Comparison of ENCODE assay signal across 8 cellular contexts in the genomic region with DNA sequence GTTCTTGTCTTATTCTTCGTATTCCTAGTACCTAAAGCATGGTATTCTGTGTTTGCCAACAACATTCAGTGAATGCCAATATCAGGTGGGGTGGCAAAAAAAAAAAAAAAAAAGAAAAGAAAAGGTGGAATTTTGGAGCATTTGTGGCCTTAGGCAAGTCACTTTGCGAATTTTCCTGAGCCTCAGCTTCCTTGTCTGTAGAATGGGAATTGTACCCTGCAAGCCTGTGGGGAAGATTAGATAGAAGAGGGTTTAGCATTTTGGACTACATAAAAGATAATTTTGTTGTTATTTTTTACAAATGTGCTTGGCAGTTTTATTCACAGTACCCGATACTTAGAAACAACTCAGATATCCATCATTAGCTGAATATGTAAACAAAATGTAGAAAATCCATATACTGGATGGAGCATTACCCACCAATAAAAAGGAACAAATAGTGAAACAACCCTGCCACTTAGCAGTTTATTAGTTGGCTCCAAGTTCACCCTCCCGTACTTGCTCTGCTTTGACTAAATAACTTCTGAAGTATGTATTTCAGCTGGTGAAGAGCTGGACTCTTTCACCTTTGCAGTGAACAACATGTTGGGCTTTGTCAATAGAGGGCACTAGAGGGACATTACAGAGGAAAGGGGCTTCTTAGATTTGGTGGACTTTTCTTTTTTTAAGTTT. TPM values are rescaled to one million over a fixed set of nuclear protein-coding genes. Genes with fewer than 3 reads are reported as not detected.
DNase-seq lines count a peak whose midpoint lies in the region; ATAC-seq and TF ChIP-seq lines count a peak whose summit lies in the region.

No MANE protein-coding gene starts in this region.

- H3K4me2 ChIP-seq in GM23248 (ENCODE audit: unreplicated experiment) (no peak overlapping the region), parathyroid adenoma (ENCODE audit: low read length) (no peak overlapping the region)

- POLR2A ChIA-PET in CD8-positive, alpha-beta T cell (lab: Charles Lee), result interaction anchor here (1.0 to 3.7 kb wide), 4 partner anchors 9 to 56 kb away, joined by 3 to 19 read pairs (median 12); a partner anchor contains a TSS

- intact Hi-C loops in CD8-positive, alpha-beta T cell (cut with DNase I, micrococcal nuclease), result loop anchor here (1.0 to 5.0 kb wide), 11 partner anchors 9 to 191 kb away; a partner anchor contains a TSS

- H3K27ac Mint-ChIP-seq in CD8-positive, alpha-beta T cell, result peak overlapping the region; percentile 43

- H3K27ac ChIP-seq in CD8-positive, alpha-beta T cell (ENCODE audit: low read depth, low read length), result no peak overlapping the region
- H3K27ac ChIP-seq in GM23248 (no peak overlapping the region), parathyroid adenoma (no peak overlapping the region), suprapubic skin (no peak overlapping the region)

- peaks cover 79% of the 10 kb centered on the region for H3K4me1 Mint-ChIP-seq in CD8-positive, alpha-beta T cell (ENCODE audit: low read depth)

- no peak overlapping the region for H2AFZ ChIP-seq in GM23248
- no peak overlapping the region for H2AFZ ChIP-seq in parathyroid adenoma

- H3K4me3 ChIP-seq in CD8-positive, alpha-beta T cell (ENCODE audit: low read depth, low read length), result no peak overlapping the region
- H3K4me3 ChIP-seq in GM23248 (no peak overlapping the region), parathyroid adenoma (ENCODE audit: low read depth, low read length) (no peak overlapping the region), suprapubic skin (no peak overlapping the region)

- no peaks in the 10 kb centered on the region for H3K9me3 ChIP-seq in CD8-positive, alpha-beta T cell (ENCODE audit: low read length)
- H3K9me3 ChIP-seq in GM23248 (ENCODE audit: low read depth), result no peaks in the 10 kb centered on the region
- H3K9me3 ChIP-seq in parathyroid adenoma (ENCODE audit: control insufficient read depth, low read length), result no peaks in the 10 kb centered on the region
- H3K9me3 ChIP-seq in suprapubic skin, result no peaks in the 10 kb centered on the region

- H3K4me3 Mint-ChIP-seq in CD8-positive, alpha-beta T cell, result peak overlapping the region; percentile 20

- in situ Hi-C loops in GM23248 (cut with MboI), result no loop called here

- CTCF ChIA-PET in CD8-positive, alpha-beta T cell (lab: Charles Lee), result interaction anchor here (0.6 to 5.3 kb wide), 17 partner anchors 9 to 193 kb away, joined by 3 to 35 read pairs (median 5); a partner anchor contains a TSS

- H3K9ac ChIP-seq in GM23248, result no peak overlapping the region
- no peak overlapping the region for H3K9ac ChIP-seq in parathyroid adenoma

- peaks cover 26% of the 10 kb centered on the region for H3K36me3 Mint-ChIP-seq in CD8-positive, alpha-beta T cell

- 76 to 79% methylated on average over 4 of the region's 4 CpGs for WGBS in GM23248 (ENCODE audit: low coverage in 1 of 2, low lambda C conversion rate in 2 of 2, missing lambda C conversion rate in 2 of 2), 2 experiments
- 72% methylated on average over 4 of the region's 4 CpGs for WGBS in suprapubic skin

- H3K36me3 ChIP-seq in CD8-positive, alpha-beta T cell (ENCODE audit: insufficient read depth, low read length), result no peaks in the 10 kb centered on the region
- H3K36me3 ChIP-seq in GM23248 (ENCODE audit: low read depth) (no peaks in the 10 kb centered on the region), parathyroid adenoma (ENCODE audit: control insufficient read depth, insufficient read depth, low read length) (no peaks in the 10 kb centered on the region), suprapubic skin (peaks cover 6% of the 10 kb centered on the region)

- peaks cover 75% of the 10 kb centered on the region for H3K4me1 ChIP-seq in CD8-positive, alpha-beta T cell (ENCODE audit: insufficient read depth, low read length)
- H3K4me1 ChIP-seq in GM23248 (ENCODE audit: insufficient read depth) (peaks cover 6% of the 10 kb centered on the region; the same call in 1 of the 2 replicates), parathyroid adenoma (peaks cover 5% of the 10 kb centered on the region), suprapubic skin (peaks cover 46% of the 10 kb centered on the region)

- DNase-seq in CD8-positive, alpha-beta T cell, result peak in 3 of 7 experiments; percentile 16 to 45 (median 23)
- peak; percentile 62 for DNase-seq in GM23248
- DNase-seq in fibroblast of gingiva (ENCODE audit: low read depth), result peak; percentile 30
- DNase-seq in DMS79 treated with DMSO at 0.1 percent for 48 hours (lab: John Stamatoyannopoulos, UW), result no peak
- no peak for DNase-seq in suprapubic skin (ENCODE audit: low spot score in 2 of 2)

- no peak for TF ChIP-seq EP300 in suprapubic skin (IDR thresholded peaks at IDR 0.05)

- no peaks in the 10 kb centered on the region for H3K27me3 Mint-ChIP-seq in CD8-positive, alpha-beta T cell (ENCODE audit: low read depth)

- peaks cover 30% of the 10 kb centered on the region; the same call in 1 of the 2 replicates for H4K20me1 ChIP-seq in GM23248 (ENCODE audit: insufficient read depth)

- peaks cover 18% of the 10 kb centered on the region; the same call in 1 of the 2 replicates for H3F3A ChIP-seq in GM23248 (ENCODE audit: insufficient read depth)

- TF ChIP-seq CTCF in CD8-positive, alpha-beta T cell (IDR thresholded peaks at IDR 0.05), result peak; percentile 72
- TF ChIP-seq CTCF in parathyroid adenoma (IDR thresholded peaks at IDR 0.05) (peak; percentile 54), suprapubic skin (IDR thresholded peaks at IDR 0.05) (peak in 1 of 2 donors; percentile 11)

- H3K79me2 ChIP-seq in GM23248 (ENCODE audit: insufficient read depth), result peaks cover 100% of the 10 kb centered on the region
- peaks cover 70% of the 10 kb centered on the region for H3K79me2 ChIP-seq in parathyroid adenoma

- no peak for TF ChIP-seq POLR2A in suprapubic skin (IDR thresholded peaks at IDR 0.05)

- H3K9me2 ChIP-seq in GM23248 (ENCODE audit: insufficient read depth), result no peaks in the 10 kb centered on the region

- ATAC-seq in CD8-positive, alpha-beta T cell, result peak; percentile 42
- ATAC-seq in SK-N-SH treated with all-trans-retinoic acid at 6 μM for 48 hours (peak; percentile 87), GM18498 (IDR thresholded peaks at IDR 0.05; ENCODE audit: unreplicated experiment) (no peak)

- H3K9me3 Mint-ChIP-seq in CD8-positive, alpha-beta T cell, result no peaks in the 10 kb centered on the region

- no peaks in the 10 kb centered on the region for H3K27me3 ChIP-seq in CD8-positive, alpha-beta T cell (ENCODE audit: insufficient read depth, low read length)
- H3K27me3 ChIP-seq in GM23248 (replicated peaks; ENCODE audit: insufficient read depth) (no peaks in the 10 kb centered on the region), parathyroid adenoma (ENCODE audit: control insufficient read depth, insufficient read depth, low read length) (no peaks in the 10 kb centered on the region), suprapubic skin (no peaks in the 10 kb centered on the region)

TF ChIP-seq in SK-N-SH treated with all-trans-retinoic acid at 6 μM for 48 hours, 23 proteins besides CTCF, POLR2A, EP300 and RAD21:
- no peak for TF ChIP-seq ARNTL (CRISPR knock-in tag; IDR thresholded peaks at IDR 0.05; ENCODE audit: borderline replicate concordance, low read depth)
- TF ChIP-seq ZC3H10 (CRISPR knock-in tag; IDR thresholded peaks at IDR 0.05), result no peak
- TF ChIP-seq, protein P1, sequence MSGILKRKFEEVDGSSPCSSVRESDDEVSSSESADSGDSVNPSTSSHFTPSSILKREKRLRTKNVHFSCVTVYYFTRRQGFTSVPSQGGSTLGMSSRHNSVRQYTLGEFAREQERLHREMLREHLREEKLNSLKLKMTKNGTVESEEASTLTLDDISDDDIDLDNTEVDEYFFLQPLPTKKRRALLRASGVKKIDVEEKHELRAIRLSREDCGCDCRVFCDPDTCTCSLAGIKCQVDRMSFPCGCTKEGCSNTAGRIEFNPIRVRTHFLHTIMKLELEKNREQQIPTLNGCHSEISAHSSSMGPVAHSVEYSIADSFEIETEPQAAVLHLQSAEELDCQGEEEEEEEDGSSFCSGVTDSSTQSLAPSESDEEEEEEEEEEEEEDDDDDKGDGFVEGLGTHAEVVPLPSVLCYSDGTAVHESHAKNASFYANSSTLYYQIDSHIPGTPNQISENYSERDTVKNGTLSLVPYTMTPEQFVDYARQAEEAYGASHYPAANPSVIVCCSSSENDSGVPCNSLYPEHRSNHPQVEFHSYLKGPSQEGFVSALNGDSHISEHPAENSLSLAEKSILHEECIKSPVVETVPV (CRISPR knock-in tag; IDR thresholded peaks at IDR 0.05), result no peak
- TF ChIP-seq, protein P2, sequence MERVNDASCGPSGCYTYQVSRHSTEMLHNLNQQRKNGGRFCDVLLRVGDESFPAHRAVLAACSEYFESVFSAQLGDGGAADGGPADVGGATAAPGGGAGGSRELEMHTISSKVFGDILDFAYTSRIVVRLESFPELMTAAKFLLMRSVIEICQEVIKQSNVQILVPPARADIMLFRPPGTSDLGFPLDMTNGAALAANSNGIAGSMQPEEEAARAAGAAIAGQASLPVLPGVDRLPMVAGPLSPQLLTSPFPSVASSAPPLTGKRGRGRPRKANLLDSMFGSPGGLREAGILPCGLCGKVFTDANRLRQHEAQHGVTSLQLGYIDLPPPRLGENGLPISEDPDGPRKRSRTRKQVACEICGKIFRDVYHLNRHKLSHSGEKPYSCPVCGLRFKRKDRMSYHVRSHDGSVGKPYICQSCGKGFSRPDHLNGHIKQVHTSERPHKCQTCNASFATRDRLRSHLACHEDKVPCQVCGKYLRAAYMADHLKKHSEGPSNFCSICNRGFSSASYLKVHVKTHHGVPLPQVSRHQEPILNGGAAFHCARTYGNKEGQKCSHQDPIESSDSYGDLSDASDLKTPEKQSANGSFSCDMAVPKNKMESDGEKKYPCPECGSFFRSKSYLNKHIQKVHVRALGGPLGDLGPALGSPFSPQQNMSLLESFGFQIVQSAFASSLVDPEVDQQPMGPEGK (CRISPR knock-in tag; IDR thresholded peaks at IDR 0.05; ENCODE audit: borderline replicate concordance), result no peak
- TF ChIP-seq ZNF70 (CRISPR knock-in tag; IDR thresholded peaks at IDR 0.05), result no peak
- no peak for TF ChIP-seq ZNF565 (CRISPR knock-in tag; conservative IDR thresholded peaks at IDR 0.05; ENCODE audit: low read depth)
- no peak for TF ChIP-seq ESRRG (CRISPR knock-in tag; IDR thresholded peaks at IDR 0.05)
- TF ChIP-seq PPARA (CRISPR knock-in tag; IDR thresholded peaks at IDR 0.05; ENCODE audit: borderline replicate concordance), result no peak
- no peak for TF ChIP-seq RARB (CRISPR knock-in tag; IDR thresholded peaks at IDR 0.05)
- no peak for TF ChIP-seq ZFP30 (CRISPR knock-in tag; IDR thresholded peaks at IDR 0.05)
- TF ChIP-seq SNAI2 (CRISPR knock-in tag; IDR thresholded peaks at IDR 0.05), result no peak
- TF ChIP-seq ZFP3 (CRISPR knock-in tag; IDR thresholded peaks at IDR 0.05), result no peak
- no peak for TF ChIP-seq TOX (CRISPR knock-in tag; IDR thresholded peaks at IDR 0.05; ENCODE audit: borderline replicate concordance)
- TF ChIP-seq CSDC2 (CRISPR knock-in tag; IDR thresholded peaks at IDR 0.05), result no peak
- TF ChIP-seq GLIS3 (CRISPR knock-in tag; IDR thresholded peaks at IDR 0.05), result no peak
- no peak for TF ChIP-seq ZNF8 (CRISPR knock-in tag; IDR thresholded peaks at IDR 0.05)

RNA-seq across cellular contexts. Expression of a gene that starts 13.6 kb away (rescaled TPM):
- total RNA-seq in CD8-positive, alpha-beta T cell, result 100 to 1,000 TPM; 180 TPM
- total RNA-seq in GM23248 (2014; rRNA removed; shearing (Covaris generic)), result 68.9 and 88.8 TPM in 2 replicates
- 129 and 141 TPM in 2 replicates for polyA plus RNA-seq in GM23248 (2016; fragmentation: Nextera tagmentation; extraction: Ambion mirVana)
- 10 to 100 TPM; 56.6 to 70.2 (median 58.0) TPM for total RNA-seq in suprapubic skin

Comparison
In these comparisons a context has a peak if more than half of its experiments do, and no peak if none do; other contexts are left out.
1. DNase-seq: peak in GM23248 (single experiment) and fibroblast of gingiva (single experiment); none in DMS79 treated with DMSO at 0.1 percent for 48 hours (single experiment) and suprapubic skin (0 of 2).